In genomic region chr19:38417544-38418506, GRCh38 we compare ENCODE assay signal across 8 cellular contexts. TPM values are rescaled to one million over a fixed set of nuclear protein-coding genes. Genes with fewer than 3 reads are reported as not detected.
DNase-seq lines count a peak whose midpoint lies in the region; ATAC-seq and TF ChIP-seq lines count a peak whose summit lies in the region.

No MANE protein-coding gene starts in this region.

- H4K20me1 ChIP-seq in neural progenitor cell (ENCODE audit: low read depth) = no peaks in the 10 kb centered on the region

- H3K27me3 ChIP-seq in neural progenitor cell = peaks cover 24% of the 10 kb centered on the region

- H2AFZ ChIP-seq in neural progenitor cell (replicated peaks) = peak overlapping the region; percentile 70

- H3K27ac ChIP-seq in neural progenitor cell = no peak overlapping the region

- DNase-seq in EL (peak; percentile 37), NCI-H146 treated with DMSO at 0.1 percent for 48 hours (lab: John Stamatoyannopoulos, UW; ENCODE audit: unreplicated experiment) (peak; percentile 42), neural progenitor cell (ENCODE audit: low spot score) (peak; percentile 84), ureter (ENCODE audit: low spot score) (peak; percentile 76), NCI-H187 treated with DMSO at 0.1 percent for 48 hours (lab: John Stamatoyannopoulos, UW) (no peak)
- peak; percentile 33 to 34 for DNase-seq in activated CD4-positive, alpha-beta T cell treated with anti-CD3 and anti-CD28 coated beads, Interleukin-2, amount 50 U/mL, for 4 hours

- no peaks in the 10 kb centered on the region for H3K79me2 ChIP-seq in neural progenitor cell (ENCODE audit: low read depth)

- TF ChIP-seq CTCF in neural progenitor cell (IDR thresholded peaks at IDR 0.05) = peak; percentile 21

- H3K4me3 ChIP-seq in neural progenitor cell = peak overlapping the region; percentile 53

- H3K36me3 Mint-ChIP-seq in neural progenitor cell = no peaks in the 10 kb centered on the region

- peak overlapping the region; percentile 80 for H3K4me2 ChIP-seq in neural progenitor cell

- ATAC-seq in esophagus mucosa = peak; percentile 64
- ATAC-seq in HG03521 (IDR thresholded peaks at IDR 0.05; ENCODE audit: unreplicated experiment) = no peak

- H3F3A ChIP-seq in neural progenitor cell (ENCODE audit: low read depth) = peaks cover 6% of the 10 kb centered on the region

- H3K9me3 Mint-ChIP-seq in neural progenitor cell = no peaks in the 10 kb centered on the region

- H3K4me1 Mint-ChIP-seq in neural progenitor cell = peaks cover 11% of the 10 kb centered on the region

- H3K4me1 ChIP-seq in neural progenitor cell = no peaks in the 10 kb centered on the region

- H3K27me3 Mint-ChIP-seq in neural progenitor cell (ENCODE audit: insufficient read depth, low read depth) = peaks cover 26% of the 10 kb centered on the region

- peak overlapping the region; percentile 86 for H3K4me3 Mint-ChIP-seq in neural progenitor cell

- H3K27ac Mint-ChIP-seq in neural progenitor cell = peak overlapping the region; percentile 6

- H3K36me3 ChIP-seq in neural progenitor cell = no peaks in the 10 kb centered on the region

- H3K9me3 ChIP-seq in neural progenitor cell (ENCODE audit: low read depth) = no peaks in the 10 kb centered on the region

- H3K9ac ChIP-seq in neural progenitor cell = no peak overlapping the region

RNA-seq across cellular contexts. Expression of gene RASGRP4, which starts 8.2 kb away (rescaled TPM):
- 0.24 TPM for total RNA-seq in esophagus mucosa
- 0.09 TPM in 1 of 2 replicates, not detected in the other for total RNA-seq in neural progenitor cell (ENCODE audit: low replicate concordance)
- 1.7 TPM for total RNA-seq in ureter

RNA-seq across cellular contexts. Expression of gene FAM98C, which starts 14.9 kb away (rescaled TPM):
- total RNA-seq in esophagus mucosa (20.8 TPM), neural progenitor cell (ENCODE audit: low replicate concordance) (3.5 and 13.2 TPM in 2 replicates), ureter (23.8 TPM)

RNA-seq across cellular contexts. Expression of gene RYR1, which starts 15.7 kb away (rescaled TPM):
- total RNA-seq in esophagus mucosa (6.4 TPM), neural progenitor cell (ENCODE audit: low replicate concordance) (0.60 and 2.2 TPM in 2 replicates), ureter (3.4 TPM)

RNA-seq across cellular contexts. Expression of gene SPRED3, which starts 29.3 kb away (rescaled TPM):
- total RNA-seq in esophagus mucosa (0.56 TPM), neural progenitor cell (ENCODE audit: low replicate concordance) (0.99 and 4.6 TPM in 2 replicates), ureter (2.1 TPM)

RNA-seq across cellular contexts. Expression of gene GGN, which starts 30.0 kb away (rescaled TPM):
- not detected for total RNA-seq in esophagus mucosa
- total RNA-seq in neural progenitor cell (ENCODE audit: low replicate concordance) = 1.0 TPM in 1 of 2 replicates, not detected in the other
- 0.86 TPM for total RNA-seq in ureter
